In the genomic region with DNA sequence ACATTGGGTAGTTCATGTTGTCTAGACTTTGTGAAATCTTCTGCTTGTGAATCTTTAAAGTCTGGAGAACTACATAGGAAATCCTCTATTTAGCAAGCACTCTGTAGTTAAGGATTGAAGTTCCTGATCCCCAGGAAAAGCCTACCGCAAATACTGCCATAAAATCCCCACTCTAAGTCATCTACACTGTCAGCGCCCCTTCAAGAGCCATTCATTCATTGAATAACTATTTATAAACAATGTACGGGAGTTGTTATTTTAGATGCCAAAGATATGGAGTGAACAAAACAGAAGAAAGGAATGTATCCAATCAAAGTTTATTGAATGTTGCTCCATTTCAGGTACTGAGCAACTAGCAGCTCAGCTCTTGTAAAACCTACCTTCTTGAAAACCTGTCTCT, we compare ENCODE assay signal across 1 cellular context.
TF ChIP-seq lines count a peak whose summit lies in the region.

No MANE protein-coding gene starts in this region.

TF ChIP-seq in K562, 482 proteins besides CTCF, POLR2A, EP300 and RAD21:
- no peak for TF ChIP-seq ZNF512 (tag; IDR thresholded peaks at IDR 0.05)
